ENCODE assay signal across 8 cellular contexts in the genomic region with DNA sequence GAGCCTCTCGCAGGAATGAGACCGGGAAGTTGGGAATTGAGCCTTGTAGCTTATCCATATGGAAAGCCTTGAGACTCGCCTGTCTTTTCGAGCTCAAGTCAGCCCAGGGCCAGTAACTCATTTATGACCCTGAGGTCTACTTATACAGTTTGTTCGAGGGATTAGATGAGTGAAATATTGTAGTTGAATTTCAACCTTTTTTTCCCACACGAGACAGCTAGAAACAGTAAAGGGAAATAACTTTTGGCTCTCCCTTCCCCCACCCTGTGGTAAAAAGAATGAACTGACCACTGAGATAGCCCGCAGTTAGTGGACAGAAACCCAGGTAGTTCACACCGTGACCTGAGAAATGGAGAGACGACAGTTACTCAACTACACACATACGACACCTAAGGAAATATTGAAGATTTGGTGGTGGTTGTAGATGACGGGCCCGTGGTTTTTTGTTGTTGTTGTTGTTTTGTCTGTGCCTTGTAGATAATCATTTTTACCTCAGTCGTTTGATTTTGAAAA. TPM values are rescaled to one million over a fixed set of nuclear protein-coding genes. Genes with fewer than 3 reads are reported as not detected.
A peak's percentile ranks its signal among the peaks of the same experiment; 100 is the strongest.
DNase-seq lines count a peak whose midpoint lies in the region; FAIRE-seq and TF ChIP-seq lines count a peak whose summit lies in the region.

No MANE protein-coding gene starts in this region.

- H3K4me2 ChIP-seq in keratinocyte (ENCODE audit: control insufficient read depth, extremely low read depth, insufficient read depth, low read depth, low read length) = peak overlapping the region; percentile 81

- H3K36me3 ChIP-seq in KOPT-K1 (ENCODE audit: insufficient read depth, low read length) = peaks cover 36% of the 10 kb centered on the region
- peaks cover 0 to 19% of the 10 kb centered on the region in 2 experiments for H3K36me3 ChIP-seq in keratinocyte (ENCODE audit: control insufficient read depth in 2 of 2, extremely low read depth in 1 of 2, insufficient read depth in 2 of 2, low read length in 2 of 2)

- no peaks in the 10 kb centered on the region for H3K9me3 Mint-ChIP-seq in Calu3 (ENCODE audit: low read depth, unreplicated experiment)

- DNase-seq in Calu3 (no peak), amniotic epithelial cell (ENCODE audit: low read depth) (peak; percentile 42), keratinocyte (ENCODE audit: low read depth, low spot score) (no peak), superior temporal gyrus (ENCODE audit: extremely low spot score) (peak; percentile 21), 8988T (no peak), GM12892 (ENCODE audit: insufficient read length) (no peak), GM19240 (ENCODE audit: insufficient read length, low spot score) (no peak)

- H3K9ac ChIP-seq in keratinocyte (ENCODE audit: control insufficient read depth, extremely low read depth, insufficient read depth, low read length) = peak overlapping the region; percentile 97

- no peaks in the 10 kb centered on the region for H3K27me3 Mint-ChIP-seq in Calu3 (ENCODE audit: unreplicated experiment)

- H3K9me3 ChIP-seq in KOPT-K1 (ENCODE audit: insufficient read depth, low read length, poor library complexity, severe bottlenecking) (no peaks in the 10 kb centered on the region), keratinocyte (ENCODE audit: control insufficient read depth, low read depth, low read length) (no peaks in the 10 kb centered on the region)

- BruUV-seq in Calu3 (replicated peaks; lab: Mats Ljungman, UMichigan) = no TSS peak

- intact Hi-C loops in Calu3 (cut with micrococcal nuclease; ENCODE audit: unreplicated experiment) = no loop called here

- peak overlapping the region; percentile 88 for H3K27ac ChIP-seq in KOPT-K1 (ENCODE audit: low read depth, low read length, poor library complexity, severe bottlenecking)
- H3K27ac ChIP-seq in keratinocyte (ENCODE audit: control insufficient read depth, insufficient read depth, low read length) = peak overlapping the region; percentile 94

- H3K36me3 Mint-ChIP-seq in Calu3 (ENCODE audit: insufficient read depth, unreplicated experiment) = peaks cover 56% of the 10 kb centered on the region

- peak overlapping the region; percentile 86 for H3K4me3 Mint-ChIP-seq in Calu3 (ENCODE audit: low read depth, unreplicated experiment)

- peak overlapping the region; percentile 70 to 82 (median 77) for H3K4me3 ChIP-seq in keratinocyte (ENCODE audit: control insufficient read depth in 2 of 3, extremely low read depth in 1 of 3, insufficient read depth in 2 of 3, low read depth in 1 of 3, low read length in 3 of 3)

- H3K4me1 ChIP-seq in keratinocyte (ENCODE audit: control insufficient read depth, extremely low read depth, insufficient read depth, low read length) = peaks cover 30% of the 10 kb centered on the region

- no peaks in the 10 kb centered on the region for H3K4me1 Mint-ChIP-seq in Calu3 (ENCODE audit: low read depth, unreplicated experiment)

- TF ChIP-seq POLR2A in GM12892 (IDR thresholded peaks at IDR 0.05; ENCODE audit: low read depth, low read length) = no peak

- H3K27me3 ChIP-seq in keratinocyte (ENCODE audit: control insufficient read depth, extremely low read depth, insufficient read depth, low read length) = no peaks in the 10 kb centered on the region

- H3K79me2 ChIP-seq in keratinocyte (ENCODE audit: control insufficient read depth, insufficient read depth, low read length) = peaks cover 64% of the 10 kb centered on the region

- H2AFZ ChIP-seq in keratinocyte (ENCODE audit: control insufficient read depth, low read length) = peak overlapping the region; percentile 44

- peaks cover 10% of the 10 kb centered on the region for H4K20me1 ChIP-seq in keratinocyte (ENCODE audit: control insufficient read depth, extremely low read depth, insufficient read depth, low read length)

- FAIRE-seq in keratinocyte (lab: Jason Lieb, UNC) (no peak), GM12892 (lab: Jason Lieb, UNC) (no peak)

- no peaks in the 10 kb centered on the region for H3K9me1 ChIP-seq in keratinocyte (ENCODE audit: control insufficient read depth, extremely low read depth, insufficient read depth, low read length)

- TF ChIP-seq CTCF in Calu3 (IDR thresholded peaks at IDR 0.05; ENCODE audit: unreplicated experiment) (no peak), keratinocyte (optimal IDR thresholded peaks at IDR 0.05 in 1 of 3, IDR thresholded peaks at IDR 0.05 in 1 of 3, conservative IDR thresholded peaks at IDR 0.05 in 1 of 3; ENCODE audit: extremely low read depth in 1 of 3, insufficient read depth in 2 of 3, low read length in 3 of 3) (no peak)

- no peak overlapping the region for H3K27ac Mint-ChIP-seq in Calu3 (ENCODE audit: unreplicated experiment)

- CTCF ChIA-PET in Calu3 (lab: Charles Lee) = interaction anchor here (0.6 kb wide), 1 partner anchor 668 kb away, joined by 3 read pairs; no protein-coding TSS in a partner anchor

- dilution Hi-C loops in keratinocyte (cut with MboI; ENCODE audit: extremely low pct_ligation_motif_present, low sequenced_read_pairs) = no loop called here

RNA-seq across cellular contexts. Expression of gene EIF3J, which starts 0.8 kb away (rescaled TPM):
- 72.5 and 86.5 TPM in 2 replicates for total RNA-seq in Calu3 (2022)
- polyA plus RNA-seq in keratinocyte = 51.5 to 99.4 TPM (median 64.4 TPM) in 3 replicates
- polyA plus RNA-seq in keratinocyte (2011; ENCODE audit: low read depth) = 89.6 TPM
- polyA plus RNA-seq in keratinocyte (2011; cell fraction: cytosol; rRNA removed) = 57.8 and 128 TPM in 2 replicates
- polyA plus RNA-seq in keratinocyte (2011; cell fraction: nucleus; rRNA removed) = 60.1 and 75.9 TPM in 2 replicates
- 79.3 and 115 TPM in 2 replicates for polyA plus RNA-seq in keratinocyte (2012; ENCODE audit: low replicate concordance)
- polyA minus RNA-seq in keratinocyte = 12.0 to 65.0 TPM (median 34.0 TPM) in 3 replicates
- 31.5 TPM for polyA minus RNA-seq in keratinocyte (2011; cell fraction: cytosol; rRNA and poly(A)+ RNA removed)
- 13.8 and 37.0 TPM in 2 replicates for polyA minus RNA-seq in keratinocyte (2011; cell fraction: nucleus; rRNA and poly(A)+ RNA removed)
- polyA plus RNA-seq in GM12892 (2012; ENCODE audit: missing spikeins) = 54.6 TPM

Comparison
In these comparisons a context has a peak if more than half of its experiments do, and no peak if none do; other contexts are left out.
1. DNase-seq: peak in amniotic epithelial cell (single experiment) and superior temporal gyrus (single experiment); none in Calu3 (single experiment), keratinocyte (single experiment), 8988T (single experiment), GM12892 (single experiment) and GM19240 (single experiment).